ENCODE assay signal across 21 cellular contexts in the genomic region with DNA sequence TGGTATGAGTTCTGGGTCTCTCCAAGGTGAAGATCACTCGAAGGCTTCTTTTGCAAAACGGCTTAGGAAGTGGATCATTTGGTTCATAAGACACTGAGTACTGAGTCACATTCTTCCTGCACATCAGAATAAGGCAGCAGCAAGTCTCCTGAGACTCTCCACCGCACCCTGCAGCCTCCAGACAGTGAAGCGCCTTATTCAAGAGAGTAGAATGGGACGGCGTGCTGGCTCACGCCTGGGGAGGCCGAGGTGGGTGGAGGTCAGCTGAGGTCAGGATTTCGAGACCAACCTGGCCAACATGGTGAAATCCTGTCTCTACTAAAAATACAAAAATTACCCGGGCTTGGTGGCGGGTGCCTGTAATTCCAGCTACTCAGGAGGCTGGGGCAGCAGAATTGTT.
"Had no signal": no experiment of that assay in that cellular context is flagged by ENCODE, and none has a peak within 500 bp of the region (broad histone marks: within the 10 kb centered on the region; RNA-seq: fewer than 3 reads in every experiment).

No MANE protein-coding gene starts in this region.

- H3K27ac ChIP-seq: esophagus muscularis mucosa, heart right ventricle, lower lobe of right lung, neutrophil, parathyroid adenoma, prostate gland, right atrium auricular region, testis, tibial artery, upper lobe of left lung, uterus had no signal

- H3K36me3 ChIP-seq: esophagus muscularis mucosa, heart right ventricle, lower lobe of right lung, neutrophil, prostate gland, right atrium auricular region, tibial artery, upper lobe of left lung, uterus had no signal

- H3K27me3 ChIP-seq: right atrium auricular region, testis, uterus had no signal

- DNase-seq: effector CD8-positive, alpha-beta T cell; foreskin melanocyte; glutamatergic neuron; heart right ventricle; hippocampal formation; left ventricle myocardium superior; lower lobe of right lung; natural killer cell; stimulated activated CD4-positive, alpha-beta T cell treated with anti-CD3 and anti-CD28 coated beads, Interleukin-2, amount 100 ng/mL, for 24 hours; stimulated activated CD4-positive, alpha-beta T cell treated with anti-CD3 and anti-CD28 coated beads, Interleukin-4, amount 100 ng/mL, for 24 hours; stimulated activated naive CD4-positive, alpha-beta T cell treated with Interleukin-2 at 50 U/mL for 16 hours; substantia nigra; testis had no signal

- H3K4me1 ChIP-seq: esophagus muscularis mucosa, heart right ventricle, lower lobe of right lung, parathyroid adenoma, prostate gland, right atrium auricular region, testis, tibial artery, upper lobe of left lung, uterus had no signal

- H3K9me3 ChIP-seq: esophagus muscularis mucosa, heart right ventricle, lower lobe of right lung, neutrophil, prostate gland, right atrium auricular region, testis, tibial artery, upper lobe of left lung, uterus had no signal

- H3K4me3 ChIP-seq: esophagus muscularis mucosa, heart right ventricle, lower lobe of right lung, prostate gland, right atrium auricular region, testis, tibial artery, upper lobe of left lung, uterus had no signal
